ENCODE assay signal across 3 cellular contexts in genomic region chr7:38463277-38464224, GRCh38.
TF ChIP-seq lines count a peak whose summit lies in the region.

No MANE protein-coding gene starts in this region.

TF ChIP-seq in SK-N-SH, 30 proteins besides CTCF, POLR2A, EP300 and RAD21 (continued from another document):
- TF ChIP-seq IRF3 (IDR thresholded peaks at IDR 0.05; ENCODE audit: low read depth, low read length) (no peak), FOXM1 (IDR thresholded peaks at IDR 0.05; ENCODE audit: low read depth) (no peak), RFX5 (IDR thresholded peaks at IDR 0.05; ENCODE audit: low read length) (no peak), SMC3 (IDR thresholded peaks at IDR 0.05; ENCODE audit: low read depth, low read length) (no peak), ZBTB33 (IDR thresholded peaks at IDR 0.05; ENCODE audit: borderline replicate concordance, low read depth) (no peak), POLR2AphosphoS5 (IDR thresholded peaks at IDR 0.05; ENCODE audit: low read depth, low read length) (no peak), FOXJ3 (CRISPR knock-in tag; IDR thresholded peaks at IDR 0.05) (no peak), NRF1 (IDR thresholded peaks at IDR 0.05; ENCODE audit: low read depth, low read length) (no peak), TEAD4 (IDR thresholded peaks at IDR 0.05; ENCODE audit: borderline replicate concordance, insufficient read depth) (no peak), MAX (IDR thresholded peaks at IDR 0.05; ENCODE audit: low read depth) (no peak)

TF ChIP-seq in SK-N-SH treated with all-trans-retinoic acid at 6 μM for 48 hours, 23 proteins besides CTCF, POLR2A, EP300 and RAD21 (continued from another document):
- TF ChIP-seq ZFP30 (CRISPR knock-in tag; IDR thresholded peaks at IDR 0.05) (no peak), PPARA (CRISPR knock-in tag; IDR thresholded peaks at IDR 0.05; ENCODE audit: borderline replicate concordance) (no peak), PATZ1 (CRISPR knock-in tag; IDR thresholded peaks at IDR 0.05; ENCODE audit: borderline replicate concordance) (no peak), OSR1 (CRISPR knock-in tag; IDR thresholded peaks at IDR 0.05) (no peak), TSHZ2 (CRISPR knock-in tag; IDR thresholded peaks at IDR 0.05) (no peak), TCF4 (CRISPR knock-in tag; IDR thresholded peaks at IDR 0.05; ENCODE audit: borderline replicate concordance) (no peak), ZNF565 (CRISPR knock-in tag; conservative IDR thresholded peaks at IDR 0.05; ENCODE audit: low read depth) (no peak)

TF ChIP-seq in GM12878, 131 proteins besides CTCF, POLR2A, EP300 and RAD21 (continued from another document):
- no peak for TF ChIP-seq ZNF592 (IDR thresholded peaks at IDR 0.05)
TF ChIP-seq in GM12878: peak in this region for 2.
